In the genomic region with DNA sequence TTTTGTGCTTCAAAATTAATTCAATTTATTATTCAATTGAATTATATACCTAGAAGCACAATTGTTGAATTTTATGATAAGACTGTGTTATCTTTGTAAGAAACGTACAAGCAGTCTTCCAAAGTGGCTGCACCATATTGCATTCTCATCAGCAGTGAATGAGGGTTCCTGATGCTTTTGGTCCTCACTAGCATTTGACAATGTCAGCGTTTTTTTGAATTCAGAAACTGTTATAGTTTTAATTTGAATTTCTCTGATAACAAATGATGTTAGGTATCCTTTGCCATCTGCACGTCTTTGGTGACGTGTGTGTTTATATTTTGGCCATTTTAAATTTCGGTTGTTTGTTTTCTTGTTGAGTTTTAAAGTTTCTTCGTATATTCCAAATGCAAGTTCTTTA, we compare ENCODE assay signal across 11 cellular contexts.
"Had no signal": no experiment of that assay in that cellular context is flagged by ENCODE, and none has a peak within 500 bp of the region (broad histone marks: within the 10 kb centered on the region; RNA-seq: fewer than 3 reads in every experiment).

No MANE protein-coding gene starts in this region.

- H3K9ac ChIP-seq: GM23248 had no signal

- FAIRE-seq: H1, H54 had no signal

- ATAC-seq: GM23338, HCT116 had no signal

- H3K4me3 ChIP-seq: GM23248, GM23338, HAP-1 had no signal

- H2AFZ ChIP-seq: GM23248 had no signal

- DNase-seq: GM23248, GOT3, H7, H9, HCEC 1CT, HFFc6 had no signal

- H3K9me3 ChIP-seq: HAP-1 had no signal

- H3K4me2 ChIP-seq: GM23338 had no signal

- H3K36me3 ChIP-seq: HAP-1 had no signal

- H3K27ac ChIP-seq: GM23248 had no signal
